Comparison of ENCODE assay signal across 8 cellular contexts in genomic region chr19:52638601-52639000, GRCh38. TPM values are rescaled to one million over a fixed set of nuclear protein-coding genes. Genes with fewer than 3 reads are reported as not detected.
DNase-seq lines count a peak whose midpoint lies in the region; ATAC-seq, FAIRE-seq and TF ChIP-seq lines count a peak whose summit lies in the region.

No MANE protein-coding gene starts in this region.

- H3K4me1 ChIP-seq in adipocyte (ENCODE audit: control insufficient read depth, insufficient read depth, low read length) (peaks cover 11% of the 10 kb centered on the region), sigmoid colon (peaks cover 0 to 15% (median 14%) of the 10 kb centered on the region in 4 donors)

- H3K36me3 ChIP-seq in adipocyte (ENCODE audit: control insufficient read depth, insufficient read depth, low read length, severe bottlenecking) (peaks cover 14% of the 10 kb centered on the region), sigmoid colon (peaks cover 0 to 13% (median 0%) of the 10 kb centered on the region in 4 donors)

- no peak for TF ChIP-seq POLR2A in sigmoid colon (IDR thresholded peaks at IDR 0.05)

- ATAC-seq in HG02970 (IDR thresholded peaks at IDR 0.05; ENCODE audit: low FRiP score, unreplicated experiment): no peak

- no peak for TF ChIP-seq EP300 in sigmoid colon (IDR thresholded peaks at IDR 0.05)

- intact Hi-C loops in sigmoid colon (cut with DNase I): loop anchor here (2.0 to 10.0 kb wide), 2 partner anchors 52 to 96 kb away; partner anchors contain the start of gene ZNF611

- 25 to 36% methylated on average over 14 of the region's 14 CpGs for WGBS in sigmoid colon, 2 donors

- peak; percentile 75 for FAIRE-seq in HTR-8/SVneo (lab: Jason Lieb, UNC)

- H3K27me3 ChIP-seq in adipocyte (replicated peaks; ENCODE audit: control insufficient read depth, insufficient read depth, low read length) (no peaks in the 10 kb centered on the region), sigmoid colon (no peaks in the 10 kb centered on the region)

- TF ChIP-seq CTCF in sigmoid colon (IDR thresholded peaks at IDR 0.05): no peak

- H3K9ac ChIP-seq in adipocyte (ENCODE audit: low read length): peak overlapping the region; percentile 72

- peak overlapping the region; percentile 91 for H3K4me3 ChIP-seq in adipocyte (ENCODE audit: low read length)
- peak overlapping the region; percentile 47 for H3K4me3 ChIP-seq in iPS-11a (ENCODE audit: low read depth, low read length)
- H3K4me3 ChIP-seq in sigmoid colon: peak overlapping the region; percentile 63 to 73 (median 67)

- peak; percentile 62 for DNase-seq in activated effector memory CD4-positive, alpha-beta T cell treated with anti-CD3 and anti-CD28 coated beads, Interleukin-2, amount 50 U/mL, for 16 hours
- no peak for DNase-seq in activated effector memory CD4-positive, alpha-beta T cell treated with Interleukin-2 at 50 U/mL for 16 hours
- DNase-seq in HTR-8/SVneo (ENCODE audit: insufficient read length, low spot score): peak; percentile 37
- DNase-seq in adipocyte (ENCODE audit: low read depth): peak; percentile 51
- peak; percentile 66 for DNase-seq in sigmoid colon
- DNase-seq in ecto neural progenitor cell (ENCODE audit: low spot score): no peak

- H3K27ac ChIP-seq in sigmoid colon: peak overlapping the region; percentile 74 to 87 (median 84)

- H3K9me3 ChIP-seq in adipocyte (ENCODE audit: control insufficient read depth, low read length) (no peaks in the 10 kb centered on the region), sigmoid colon (no peaks in the 10 kb centered on the region)

RNA-seq across cellular contexts. Expression of gene ZNF83, which starts 0.4 kb away (rescaled TPM):
- 10 to 100 TPM; 49.2 to 96.7 (median 55.9) TPM for total RNA-seq in sigmoid colon
- 10 to 100 TPM in 2 of 3 donors, 1 to 10 TPM in 1; 5.8 to 20.5 (median 10.2) TPM for polyA plus RNA-seq in sigmoid colon

Comparison
In these comparisons a context has a peak if more than half of its experiments do, and no peak if none do; other contexts are left out.
1. DNase-seq: peak in activated effector memory CD4-positive, alpha-beta T cell treated with anti-CD3 and anti-CD28 coated beads, Interleukin-2, amount 50 U/mL, for 16 hours (single experiment), HTR-8/SVneo (single experiment), adipocyte (single experiment) and sigmoid colon (single experiment); none in activated effector memory CD4-positive, alpha-beta T cell treated with Interleukin-2 at 50 U/mL for 16 hours (single experiment) and ecto neural progenitor cell (single experiment).
2. Peak in every context shown above with its lines, with median percentiles within 50 percentile points of each other: H3K4me3 ChIP-seq.